In genomic region chr11:119420631-119421030, GRCh38 we compare ENCODE assay signal across 26 cellular contexts. TPM values are rescaled to one million over a fixed set of nuclear protein-coding genes. Genes with fewer than 3 reads are reported as not detected.
DNase-seq lines count a peak whose midpoint lies in the region; ATAC-seq and TF ChIP-seq lines count a peak whose summit lies in the region.
"Had no signal": no experiment of that assay in that cellular context is flagged by ENCODE, and none has a peak within 500 bp of the region (broad histone marks: within the 10 kb centered on the region; RNA-seq: fewer than 3 reads in every experiment).

No MANE protein-coding gene starts in this region.

- peaks cover 36 to 72% of the 10 kb centered on the region in 2 donors for H3K27me3 Mint-ChIP-seq in CD8-positive, alpha-beta memory T cell

- H3K4me3 ChIP-seq in HUES64 (ENCODE audit: low read length) (peak overlapping the region; percentile 83), fibroblast of lung (replicated peaks in 1 of 4; ENCODE audit: control extremely low read depth in 1 of 4, insufficient read depth in 1 of 4, low read depth in 3 of 4, low read length in 4 of 4) (peak overlapping the region in 3 of 4 experiments; percentile 69 to 86 (median 75)), neural cell (ENCODE audit: low read length) (peak overlapping the region; percentile 99), gastrocnemius medialis (no peak overlapping the region), lower leg skin (ENCODE audit: low read depth, poor library complexity, severe bottlenecking) (no peak overlapping the region)
- H3K4me3 ChIP-seq in CD8-positive, alpha-beta memory T cell (ENCODE audit: low read length): no peak overlapping the region
- H3K4me3 ChIP-seq: esophagus muscularis mucosa, K562 had no signal

- H3K4me2 ChIP-seq in fibroblast of lung (ENCODE audit: extremely low read depth, insufficient read depth, low read length): peak overlapping the region; percentile 89
- H3K4me2 ChIP-seq in neural cell (ENCODE audit: low read length): peak overlapping the region; percentile 30

- intact Hi-C loops in gastrocnemius medialis (cut with DNase I; ENCODE audit: low total_unique reads): no loop called here
- intact Hi-C loops in lower leg skin (cut with DNase I; ENCODE audit: low total_unique reads): no loop called here

- no peaks in the 10 kb centered on the region for H3K9me3 ChIP-seq in HUES64 (ENCODE audit: insufficient read depth, low read depth, low read length)
- H3K9me3 ChIP-seq in fibroblast of lung (ENCODE audit: control insufficient read depth, insufficient read depth, low read depth, low read length): no peaks in the 10 kb centered on the region
- H3K9me3 ChIP-seq in neural cell (ENCODE audit: low read length): no peaks in the 10 kb centered on the region
- H3K9me3 ChIP-seq in gastrocnemius medialis: no peaks in the 10 kb centered on the region
- H3K9me3 ChIP-seq in CD8-positive, alpha-beta memory T cell (ENCODE audit: low read length): no peaks in the 10 kb centered on the region
- H3K9me3 ChIP-seq: esophagus muscularis mucosa, neutrophil had no signal

- H3K27ac ChIP-seq in HUES64 (ENCODE audit: low read depth, low read length) (peak overlapping the region; percentile 16; the same call in 1 of the 2 replicates), fibroblast of lung (ENCODE audit: insufficient read depth, low read length) (no peak overlapping the region), neural cell (ENCODE audit: low read length) (no peak overlapping the region), gastrocnemius medialis (no peak overlapping the region)
- H3K27ac ChIP-seq in CD8-positive, alpha-beta memory T cell (ENCODE audit: low read depth, low read length): no peak overlapping the region
- H3K27ac ChIP-seq: neutrophil, WERI-Rb-1 had no signal

- no peaks in the 10 kb centered on the region for H3F3A ChIP-seq in neural cell (ENCODE audit: insufficient read depth, low read length, poor library complexity, severe bottlenecking)

- CTCF ChIA-PET in CD8-positive, alpha-beta memory T cell (lab: Charles Lee): no interaction called here

- peaks cover 0 to 2% (median 0%) of the 10 kb centered on the region in 3 donors for H3K36me3 Mint-ChIP-seq in CD8-positive, alpha-beta memory T cell
- H3K36me3 Mint-ChIP-seq: CD8-positive, alpha-beta T cell had no signal

- H3K4me1 ChIP-seq in HUES64 (ENCODE audit: insufficient read depth, low read length) (peaks cover 23% of the 10 kb centered on the region), fibroblast of lung (ENCODE audit: control insufficient read depth, extremely low read depth, insufficient read depth, low read length) (peaks cover 18% of the 10 kb centered on the region), gastrocnemius medialis (peaks cover 8% of the 10 kb centered on the region in 2 donors)
- no peaks in the 10 kb centered on the region for H3K4me1 ChIP-seq in CD8-positive, alpha-beta memory T cell (ENCODE audit: insufficient read depth, low read length)

- H3K79me2 ChIP-seq in fibroblast of lung (ENCODE audit: control insufficient read depth, insufficient read depth, low read length) (peaks cover 39% of the 10 kb centered on the region), neural cell (replicated peaks; ENCODE audit: insufficient read depth, low read length) (peaks cover 4% of the 10 kb centered on the region)

- H4K20me1 ChIP-seq in fibroblast of lung (ENCODE audit: control insufficient read depth, extremely low read depth, insufficient read depth, low read length) (no peaks in the 10 kb centered on the region), neural cell (ENCODE audit: insufficient read depth) (no peaks in the 10 kb centered on the region)

- no peak for ATAC-seq in gastrocnemius medialis
- ATAC-seq: activated T-cell treated with anti-CD3 and anti-CD28 coated beads, Interleukin-2, amount 50 U/mL, for 72 hours; CD8-positive, alpha-beta T cell; K562; left cardiac atrium; T-helper 17 cell had no signal

- H3K27ac Mint-ChIP-seq in CD8-positive, alpha-beta memory T cell: no peak overlapping the region
- H3K27ac Mint-ChIP-seq: activated CD4-positive, alpha-beta memory T cell treated with anti-CD3 and anti-CD28 coated beads, Interleukin-2, amount 10 ng/mL, durations not matched to agents 7 days and 5 days; activated naive CD8-positive, alpha-beta T cell; activated T-cell treated with anti-CD3 and anti-CD28 coated beads, Interleukin-2, amount 50 U/mL, for 72 hours; CD8-positive, alpha-beta T cell; T-helper 17 cell; type B pancreatic cell had no signal

- TF ChIP-seq EP300 in neural cell (conservative IDR thresholded peaks at IDR 0.05; ENCODE audit: poor library complexity, severe bottlenecking): no peak

- H2AFZ ChIP-seq in fibroblast of lung (ENCODE audit: low read length): no peak overlapping the region
- H2AFZ ChIP-seq in neural cell (ENCODE audit: low read depth, low read length): no peak overlapping the region

- TF ChIP-seq RAD21 in neural cell (conservative IDR thresholded peaks at IDR 0.05): no peak

- DNase-seq in AG08395 (ENCODE audit: low spot score) (peak; percentile 0), fibroblast of lung (ENCODE audit: low read depth in 2 of 2) (no peak), gastrocnemius medialis (no peak), lower leg skin (ENCODE audit: low spot score in 2 of 2) (no peak), NCI-H1694 (lab: John Stamatoyannopoulos, UW) (no peak)
- no peak for DNase-seq in CD8-positive, alpha-beta memory T cell
- DNase-seq: activated CD4-positive, alpha-beta memory T cell treated with anti-CD3 and anti-CD28 coated beads, Interleukin-2, amount 10 ng/mL, durations not matched to agents 7 days and 5 days; activated T-cell treated with anti-CD3 and anti-CD28 coated beads, Interleukin-2, amount 50 U/mL, for 72 hours; DMS79 treated with DMSO at 0.1 percent for 48 hours; GOT3; left cardiac atrium; midbrain; NCI-H2081 treated with DMSO at 0.1 percent for 48 hours; NCI-H510A treated with DMSO at 0.1 percent for 48 hours; SHP77 treated with DMSO at 0.1 percent for 48 hours; stimulated activated naive CD4-positive, alpha-beta T cell treated with Interleukin-2 at 50 U/mL for 16 hours; T-helper 17 cell; WERI-Rb-1 had no signal

- H3K36me3 ChIP-seq in HUES64 (ENCODE audit: insufficient read depth, low read length) (peaks cover 28% of the 10 kb centered on the region), fibroblast of lung (ENCODE audit: control insufficient read depth, insufficient read depth, low read length) (peaks cover 16% of the 10 kb centered on the region), neural cell (ENCODE audit: insufficient read depth, low read length) (no peaks in the 10 kb centered on the region), gastrocnemius medialis (no peaks in the 10 kb centered on the region)
- no peaks in the 10 kb centered on the region for H3K36me3 ChIP-seq in CD8-positive, alpha-beta memory T cell (ENCODE audit: insufficient read depth, low read length)
- H3K36me3 ChIP-seq: neutrophil, WERI-Rb-1 had no signal

- H3K9me2 ChIP-seq in neural cell (ENCODE audit: insufficient read depth, low read length): no peaks in the 10 kb centered on the region

- H3K9ac ChIP-seq in HUES64 (ENCODE audit: low read depth, low read length): peak overlapping the region; percentile 84; the same call in 1 of the 2 replicates
- H3K9ac ChIP-seq in fibroblast of lung (ENCODE audit: insufficient read depth, low read length): no peak overlapping the region
- peak overlapping the region; percentile 95 for H3K9ac ChIP-seq in neural cell (ENCODE audit: low read length)

- no peaks in the 10 kb centered on the region for H3K27me3 ChIP-seq in HUES64 (ENCODE audit: insufficient read depth, low read length)
- H3K27me3 ChIP-seq in fibroblast of lung (ENCODE audit: control insufficient read depth, insufficient read depth, low read length): no peaks in the 10 kb centered on the region
- no peaks in the 10 kb centered on the region for H3K27me3 ChIP-seq in neural cell (ENCODE audit: insufficient read depth, low read depth, low read length)
- peaks cover 30 to 44% (median 42%) of the 10 kb centered on the region in 3 donors for H3K27me3 ChIP-seq in gastrocnemius medialis
- H3K27me3 ChIP-seq in CD8-positive, alpha-beta memory T cell (ENCODE audit: insufficient read depth, low read length, poor library complexity, severe bottlenecking): peaks cover 40% of the 10 kb centered on the region

- H3K4me1 Mint-ChIP-seq in CD8-positive, alpha-beta memory T cell: peaks cover 8 to 19% (median 9%) of the 10 kb centered on the region in 3 donors

- POLR2A ChIA-PET in CD8-positive, alpha-beta memory T cell (lab: Charles Lee): no interaction called here

- no peak overlapping the region for H3K4me3 Mint-ChIP-seq in CD8-positive, alpha-beta memory T cell
- H3K4me3 Mint-ChIP-seq: activated CD4-positive, alpha-beta memory T cell treated with anti-CD3 and anti-CD28 coated beads, Interleukin-2, amount 10 ng/mL, durations not matched to agents 7 days and 5 days; CD8-positive, alpha-beta T cell; T-helper 17 cell had no signal

- TF ChIP-seq CTCF in fibroblast of lung (conservative IDR thresholded peaks at IDR 0.05 in 1 of 2, IDR thresholded peaks at IDR 0.05 in 1 of 2; ENCODE audit: low read depth in 1 of 2, low read length in 2 of 2) (no peak), neural cell (IDR thresholded peaks at IDR 0.05; ENCODE audit: poor library complexity, severe bottlenecking) (no peak), gastrocnemius medialis (IDR thresholded peaks at IDR 0.05 in 4 of 5, conservative IDR thresholded peaks at IDR 0.05 in 1 of 5) (no peak), lower leg skin (IDR thresholded peaks at IDR 0.05) (no peak)

- no peaks in the 10 kb centered on the region for H3K9me3 Mint-ChIP-seq in CD8-positive, alpha-beta memory T cell
- H3K9me3 Mint-ChIP-seq: activated CD4-positive, alpha-beta memory T cell treated with anti-CD3 and anti-CD28 coated beads, Interleukin-2, amount 10 ng/mL, durations not matched to agents 7 days and 5 days; activated T-cell treated with anti-CD3 and anti-CD28 coated beads, Interleukin-2, amount 50 U/mL, for 72 hours; CD8-positive, alpha-beta T cell; type B pancreatic cell had no signal

- WGBS in HUES64: 84% methylated on average over 8 of the region's 8 CpGs
- WGBS in lower leg skin, 2 donors: 87 to 89% methylated on average over 8 of the region's 8 CpGs

- in situ Hi-C loops in gastrocnemius medialis (cut with MboI; ENCODE audit: low sequenced_read_pairs in 4 of 4): no loop called here

- TF ChIP-seq POLR2A in gastrocnemius medialis (IDR thresholded peaks at IDR 0.05) (no peak), lower leg skin (IDR thresholded peaks at IDR 0.05) (no peak)

RNA-seq across cellular contexts. Expression of gene THY1, which starts 2.3 kb away (rescaled TPM):
- polyA plus RNA-seq in HUES64 (2013, experiment 1 of 2): 283 TPM
- polyA plus RNA-seq in HUES64 (2013, experiment 2 of 2): 308 TPM
- total RNA-seq in fibroblast of lung (105 and 292 TPM in 2 replicates), gastrocnemius medialis (under 1 TPM in 3 of 4 donors, not detected in 1; 0.22 to 0.70 (median 0.36) TPM), lower leg skin (10 to 100 TPM in 1 of 4 donors, 1 to 10 TPM in 1, under 1 TPM in 2; 0.52 to 15.3 (median 2.7) TPM)
- polyA plus RNA-seq in fibroblast of lung (824 and 1,700 TPM in 2 replicates), neural cell (98.3 and 118 TPM in 2 replicates)
- polyA plus RNA-seq in fibroblast of lung (2012): 595 and 805 TPM in 2 replicates
- polyA minus RNA-seq in fibroblast of lung (ENCODE audit: low replicate concordance) (1,722 and 2,470 TPM in 2 replicates), neural cell (54.3 and 67.3 TPM in 2 replicates)
- total RNA-seq in CD8-positive, alpha-beta memory T cell: under 1 TPM; 0.40 to 0.74 TPM
- polyA plus RNA-seq in CD8-positive, alpha-beta memory T cell: not detected
- total RNA-seq: CD8-positive, alpha-beta T cell had no signal
- polyA plus RNA-seq: K562 had no signal

RNA-seq across cellular contexts. Expression of gene USP2, which starts 39.1 kb away (rescaled TPM):
- 3.9 TPM for polyA plus RNA-seq in HUES64 (2013, experiment 1 of 2)
- 3.6 TPM for polyA plus RNA-seq in HUES64 (2013, experiment 2 of 2)
- total RNA-seq in fibroblast of lung (0.77 and 2.3 TPM in 2 replicates), gastrocnemius medialis (100 to 1,000 TPM in 1 of 4 donors, 10 to 100 TPM in 3; 19.4 to 105 (median 46.0) TPM), lower leg skin (10 to 100 TPM; 15.0 to 35.6 (median 18.1) TPM)
- polyA plus RNA-seq in fibroblast of lung (0.66 and 1.0 TPM in 2 replicates), neural cell (0.59 and 0.74 TPM in 2 replicates)
- 0.78 and 0.98 TPM in 2 replicates for polyA plus RNA-seq in fibroblast of lung (2012)
- polyA minus RNA-seq in fibroblast of lung (ENCODE audit: low replicate concordance) (1.4 and 7.7 TPM in 2 replicates), neural cell (1.5 and 3.6 TPM in 2 replicates)
- total RNA-seq in CD8-positive, alpha-beta memory T cell: under 1 TPM; 0.15 to 0.51 TPM
- not detected for polyA plus RNA-seq in CD8-positive, alpha-beta memory T cell

Comparison
In these comparisons a context has a peak if more than half of its experiments do, and no peak if none do; other contexts are left out.
1. H3K4me3 ChIP-seq: peak in HUES64 (single experiment), fibroblast of lung (3 of 4) and neural cell (single experiment); none in gastrocnemius medialis (0 of 4), lower leg skin (single experiment) and CD8-positive, alpha-beta memory T cell (single experiment).